Comparison of ENCODE assay signal across 15 cellular contexts in genomic region chr4:83219991-83220360, GRCh38.
DNase-seq lines count a peak whose midpoint lies in the region; ATAC-seq and TF ChIP-seq lines count a peak whose summit lies in the region.
"Had no signal": no experiment of that assay in that cellular context is flagged by ENCODE, and none has a peak within 500 bp of the region (broad histone marks: within the 10 kb centered on the region; RNA-seq: fewer than 3 reads in every experiment).

No MANE protein-coding gene starts in this region.

- no peaks in the 10 kb centered on the region for H4K20me1 ChIP-seq in Karpas-422 (ENCODE audit: insufficient read depth, low read depth, low read length)

- H3K36me3 ChIP-seq in CD8-positive, alpha-beta T cell (ENCODE audit: insufficient read depth, low read length), result no peaks in the 10 kb centered on the region
- H3K36me3 ChIP-seq in Karpas-422 (ENCODE audit: insufficient read depth, low read length), result no peaks in the 10 kb centered on the region
- no peaks in the 10 kb centered on the region for H3K36me3 ChIP-seq in muscle layer of duodenum (ENCODE audit: control insufficient read depth in 1 of 2, insufficient read depth in 2 of 2, low read length in 2 of 2)
- H3K36me3 ChIP-seq: left ventricle myocardium inferior, right atrium auricular region had no signal

- no peak for ATAC-seq in CD8-positive, alpha-beta T cell
- ATAC-seq in activated naive CD8-positive, alpha-beta T cell treated with anti-CD3 and anti-CD28 coated beads, Interleukin-2, amount 10 ng/mL, durations not matched to agents 7 days and 5 days (ENCODE audit: low read depth), result no peak
- ATAC-seq in GM19023 (IDR thresholded peaks at IDR 0.05; ENCODE audit: unreplicated experiment), result no peak
- ATAC-seq in GM21381 (IDR thresholded peaks at IDR 0.05; ENCODE audit: unreplicated experiment), result no peak
- no peak for ATAC-seq in GM21529 (IDR thresholded peaks at IDR 0.05; ENCODE audit: unreplicated experiment)

- no peaks in the 10 kb centered on the region for H3K36me3 Mint-ChIP-seq in CD8-positive, alpha-beta T cell
- peaks cover 13% of the 10 kb centered on the region for H3K36me3 Mint-ChIP-seq in activated naive CD8-positive, alpha-beta T cell treated with anti-CD3 and anti-CD28 coated beads, Interleukin-2, amount 10 ng/mL, durations not matched to agents 7 days and 5 days

- no peaks in the 10 kb centered on the region for H3K9me3 ChIP-seq in CD8-positive, alpha-beta T cell (ENCODE audit: low read length)
- H3K9me3 ChIP-seq in Karpas-422 (ENCODE audit: low read length), result no peaks in the 10 kb centered on the region
- no peaks in the 10 kb centered on the region for H3K9me3 ChIP-seq in muscle layer of duodenum (ENCODE audit: control insufficient read depth in 1 of 2, low read length in 2 of 2)
- H3K9me3 ChIP-seq: right atrium auricular region, SK-N-SH had no signal

- H3K27ac Mint-ChIP-seq in CD8-positive, alpha-beta T cell, result peak overlapping the region; percentile 89
- peak overlapping the region; percentile 89 for H3K27ac Mint-ChIP-seq in activated naive CD8-positive, alpha-beta T cell treated with anti-CD3 and anti-CD28 coated beads, Interleukin-2, amount 10 ng/mL, durations not matched to agents 7 days and 5 days

- no peaks in the 10 kb centered on the region for H3K9me2 ChIP-seq in Karpas-422 (replicated peaks; ENCODE audit: insufficient read depth, low read length)
- H3K9me2 ChIP-seq: SK-N-SH had no signal

- H3K4me3 ChIP-seq in CD8-positive, alpha-beta T cell (ENCODE audit: low read depth, low read length), result peak overlapping the region; percentile 44
- H3K4me3 ChIP-seq in Karpas-422 (ENCODE audit: low read length), result no peak overlapping the region
- no peak overlapping the region for H3K4me3 ChIP-seq in muscle layer of duodenum (ENCODE audit: low read depth in 1 of 2, low read length in 2 of 2)
- H3K4me3 ChIP-seq: left ventricle myocardium inferior, right atrium auricular region had no signal

- DNase-seq in CD8-positive, alpha-beta T cell, result no peak
- DNase-seq in Karpas-422 (no peak), SIG-M5 treated with dmso at 0.1 percent for 504 hours (lab: John Stamatoyannopoulos, UW; ENCODE audit: unreplicated experiment) (no peak)
- no peak for DNase-seq in activated naive CD8-positive, alpha-beta T cell treated with anti-CD3 and anti-CD28 coated beads, Interleukin-2, amount 10 ng/mL, durations not matched to agents 7 days and 5 days
- DNase-seq: GDM1, left ventricle myocardium inferior, nephron progenitor cell, SK-N-SH had no signal

- peaks cover 66% of the 10 kb centered on the region for H3K4me1 Mint-ChIP-seq in CD8-positive, alpha-beta T cell (ENCODE audit: low read depth)
- H3K4me1 Mint-ChIP-seq in activated naive CD8-positive, alpha-beta T cell treated with anti-CD3 and anti-CD28 coated beads, Interleukin-2, amount 10 ng/mL, durations not matched to agents 7 days and 5 days, result peaks cover 78% of the 10 kb centered on the region

- intact Hi-C loops in CD8-positive, alpha-beta T cell (cut with DNase I, micrococcal nuclease), result loop anchor here (1.0 to 10.0 kb wide), 7 partner anchors 21 to 848 kb away; partner anchors contain the start of genes COPS4 (in 1 of the 2), HELQ (in 1 of the 2), HNRNPD (in 1 of the 2) and MRPS18C (in 1 of the 2)

- H3K4me3 Mint-ChIP-seq in CD8-positive, alpha-beta T cell, result peak overlapping the region; percentile 83
- H3K4me3 Mint-ChIP-seq in activated naive CD8-positive, alpha-beta T cell treated with anti-CD3 and anti-CD28 coated beads, Interleukin-2, amount 10 ng/mL, durations not matched to agents 7 days and 5 days, result peak overlapping the region; percentile 79
- H3K4me3 Mint-ChIP-seq: nephron progenitor cell had no signal

- no peak for TF ChIP-seq CTCF in CD8-positive, alpha-beta T cell (IDR thresholded peaks at IDR 0.05)

- H3K27me3 ChIP-seq in CD8-positive, alpha-beta T cell (ENCODE audit: insufficient read depth, low read length), result no peaks in the 10 kb centered on the region
- no peaks in the 10 kb centered on the region for H3K27me3 ChIP-seq in Karpas-422 (ENCODE audit: low read length)
- H3K27me3 ChIP-seq in muscle layer of duodenum (ENCODE audit: low read depth, low read length), result no peaks in the 10 kb centered on the region
- H3K27me3 ChIP-seq: right atrium auricular region had no signal

- no peaks in the 10 kb centered on the region for H3K9me3 Mint-ChIP-seq in CD8-positive, alpha-beta T cell
- peaks cover 3% of the 10 kb centered on the region for H3K9me3 Mint-ChIP-seq in activated naive CD8-positive, alpha-beta T cell treated with anti-CD3 and anti-CD28 coated beads, Interleukin-2, amount 10 ng/mL, durations not matched to agents 7 days and 5 days
- H3K9me3 Mint-ChIP-seq: dendritic cell treated with granulocyte-macrophage colony-stimulating factor and Interleukin-4, amounts not matched to agents 40 ng/mL and 50 ng/mL, for 4 days had no signal

- H3K4me1 ChIP-seq in CD8-positive, alpha-beta T cell (ENCODE audit: insufficient read depth, low read length), result peaks cover 58% of the 10 kb centered on the region
- H3K4me1 ChIP-seq in Karpas-422 (ENCODE audit: low read length) (peaks cover 66% of the 10 kb centered on the region), muscle layer of duodenum (ENCODE audit: control insufficient read depth in 1 of 2, insufficient read depth in 2 of 2, low read length in 2 of 2) (peaks cover 0 to 10% of the 10 kb centered on the region in 2 donors)
- H3K4me1 ChIP-seq: left ventricle myocardium inferior, right atrium auricular region had no signal

- H3K4me2 ChIP-seq in Karpas-422 (ENCODE audit: low read depth, low read length, poor library complexity, severe bottlenecking), result peak overlapping the region; percentile 42
- H3K4me2 ChIP-seq: SK-N-SH had no signal

- H3K27me3 Mint-ChIP-seq in CD8-positive, alpha-beta T cell (ENCODE audit: low read depth), result no peaks in the 10 kb centered on the region
- no peaks in the 10 kb centered on the region for H3K27me3 Mint-ChIP-seq in activated naive CD8-positive, alpha-beta T cell treated with anti-CD3 and anti-CD28 coated beads, Interleukin-2, amount 10 ng/mL, durations not matched to agents 7 days and 5 days
- H3K27me3 Mint-ChIP-seq: dendritic cell treated with granulocyte-macrophage colony-stimulating factor and Interleukin-4, amounts not matched to agents 40 ng/mL and 50 ng/mL, for 4 days had no signal

- H3K9ac ChIP-seq in Karpas-422 (ENCODE audit: low read length), result no peak overlapping the region
- H3K9ac ChIP-seq: SK-N-SH had no signal

- H3K27ac ChIP-seq in CD8-positive, alpha-beta T cell (ENCODE audit: low read depth, low read length), result peak overlapping the region; percentile 68
- no peak overlapping the region for H3K27ac ChIP-seq in Karpas-422 (ENCODE audit: low read length)
- H3K27ac ChIP-seq in muscle layer of duodenum (ENCODE audit: low read length), result peak overlapping the region; percentile 4
- H3K27ac ChIP-seq: left ventricle myocardium inferior, right atrium auricular region, VCaP had no signal

- no peaks in the 10 kb centered on the region for H3K79me2 ChIP-seq in Karpas-422 (ENCODE audit: low read length)

- CTCF ChIA-PET in CD8-positive, alpha-beta T cell (lab: Charles Lee), result interaction anchor here (1.0 to 2.9 kb wide), 3 partner anchors 32 to 145 kb away, joined by 5 to 23 read pairs (median 5); no protein-coding TSS in a partner anchor

- POLR2A ChIA-PET in CD8-positive, alpha-beta T cell (lab: Charles Lee), result interaction anchor here (0.9 to 4.4 kb wide), 3 partner anchors 96 to 136 kb away, joined by 3 to 52 read pairs (median 7); partner anchors contain the start of gene PLAC8
- POLR2A ChIA-PET in activated naive CD8-positive, alpha-beta T cell treated with anti-CD3 and anti-CD28 coated beads, Interleukin-2, amount 10 ng/mL, durations not matched to agents 7 days and 5 days (lab: Charles Lee), result interaction anchor here (2.6 to 9.7 kb wide), 4 partner anchors 10 to 109 kb away, joined by 18 to 252 read pairs (median 26); partner anchors contain the start of gene PLAC8

- H2AFZ ChIP-seq in Karpas-422 (ENCODE audit: low read length), result no peak overlapping the region
